In the genomic region with DNA sequence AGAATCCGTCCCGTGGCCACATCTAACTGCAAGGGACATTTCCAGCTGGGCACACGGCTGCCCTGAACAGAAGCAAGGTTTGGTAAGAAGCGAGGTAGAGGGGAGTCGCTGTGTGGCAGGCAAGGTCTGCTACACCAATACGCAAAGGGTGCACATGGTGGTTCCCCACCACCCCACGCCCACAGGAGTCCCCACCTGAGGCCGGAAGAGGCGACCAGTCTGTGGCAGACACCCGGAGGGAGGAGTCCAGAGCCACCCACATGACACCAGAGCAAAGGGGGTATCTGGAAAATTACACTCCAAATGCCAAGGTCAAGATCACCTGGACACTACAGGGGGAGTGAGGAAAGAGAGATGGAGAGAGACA, we compare ENCODE assay signal across 1 cellular context.
TF ChIP-seq lines count a peak whose summit lies in the region.

No MANE protein-coding gene starts in this region.

TF ChIP-seq in HepG2, 621 proteins besides CTCF, POLR2A, EP300 and RAD21 (continued from another document):
- TF ChIP-seq, protein P1, sequence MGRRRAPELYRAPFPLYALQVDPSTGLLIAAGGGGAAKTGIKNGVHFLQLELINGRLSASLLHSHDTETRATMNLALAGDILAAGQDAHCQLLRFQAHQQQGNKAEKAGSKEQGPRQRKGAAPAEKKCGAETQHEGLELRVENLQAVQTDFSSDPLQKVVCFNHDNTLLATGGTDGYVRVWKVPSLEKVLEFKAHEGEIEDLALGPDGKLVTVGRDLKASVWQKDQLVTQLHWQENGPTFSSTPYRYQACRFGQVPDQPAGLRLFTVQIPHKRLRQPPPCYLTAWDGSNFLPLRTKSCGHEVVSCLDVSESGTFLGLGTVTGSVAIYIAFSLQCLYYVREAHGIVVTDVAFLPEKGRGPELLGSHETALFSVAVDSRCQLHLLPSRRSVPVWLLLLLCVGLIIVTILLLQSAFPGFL (CRISPR knock-in tag; IDR thresholded peaks at IDR 0.05) = no peak
- TF ChIP-seq ZHX1 (CRISPR knock-in tag; IDR thresholded peaks at IDR 0.05; ENCODE audit: low read depth) = no peak
- no peak for TF ChIP-seq TARDBP (CRISPR knock-in tag; IDR thresholded peaks at IDR 0.05)
- no peak for TF ChIP-seq REL (CRISPR knock-in tag; conservative IDR thresholded peaks at IDR 0.05)
- no peak for TF ChIP-seq ZNF484 (CRISPR knock-in tag; IDR thresholded peaks at IDR 0.05; ENCODE audit: borderline replicate concordance, low read depth)
- no peak for TF ChIP-seq ZNF614 (CRISPR knock-in tag; IDR thresholded peaks at IDR 0.05; ENCODE audit: borderline replicate concordance)
- no peak for TF ChIP-seq ZNF253 (CRISPR knock-in tag; IDR thresholded peaks at IDR 0.05; ENCODE audit: borderline replicate concordance)
TF ChIP-seq in HepG2: peak in this region for 0.
